Comparison of ENCODE assay signal across 7 cellular contexts in genomic region chr2:179629776-179630175, GRCh38.
DNase-seq lines count a peak whose midpoint lies in the region; ATAC-seq and TF ChIP-seq lines count a peak whose summit lies in the region.
"Not testable (repeated sequence)": the region's sequence is repeated elsewhere in the genome, so short reads cannot be mapped to it uniquely, and the experiment has no call there.

No MANE protein-coding gene starts in this region.

- H3K4me1 Mint-ChIP-seq in WTC11, nephron progenitor cell: not testable (repeated sequence)

- not testable (repeated sequence) for H3K27me3 Mint-ChIP-seq in WTC11 (ENCODE audit: low read depth); nephron progenitor cell (ENCODE audit: low read depth, poor library complexity)

- not testable (repeated sequence) for H3K4me3 ChIP-seq in left lung, upper lobe of right lung

- H3K4me3 Mint-ChIP-seq in WTC11, nephron progenitor cell: not testable (repeated sequence)

- not testable (repeated sequence) for ATAC-seq in WTC11, left lung, upper lobe of right lung

- H3K9me3 Mint-ChIP-seq in WTC11 = not testable (repeated sequence)
- peaks cover 21% of the 10 kb centered on the region for H3K9me3 Mint-ChIP-seq in nephron progenitor cell

- CTCF ChIA-PET in WTC11 (lab: Charles Lee) = not testable (repeated sequence)

- H3K36me3 ChIP-seq in left lung, upper lobe of right lung: not testable (repeated sequence)

- TF ChIP-seq CTCF in 22Rv1 (IDR thresholded peaks at IDR 0.05); WTC11 (IDR thresholded peaks at IDR 0.05); left lung (IDR thresholded peaks at IDR 0.05); nephron progenitor cell (IDR thresholded peaks at IDR 0.05); upper lobe of right lung (IDR thresholded peaks at IDR 0.05): not testable (repeated sequence)

- H3K9me3 ChIP-seq in left lung, upper lobe of right lung: not testable (repeated sequence)

- not testable (repeated sequence) for H3K27me3 ChIP-seq in left lung, upper lobe of right lung

- not testable (repeated sequence) for H3K4me1 ChIP-seq in left lung, upper lobe of right lung

- H3K27ac ChIP-seq in 22Rv1 = peak overlapping the region; percentile 2; the same call in 1 of the 2 replicates
- not testable (repeated sequence) for H3K27ac ChIP-seq in left lung, upper lobe of right lung

- POLR2A ChIA-PET in WTC11 (lab: Charles Lee) = not testable (repeated sequence)

- DNase-seq in NCI-H2171 treated with DMSO at 0.1 percent for 48 hours (lab: John Stamatoyannopoulos, UW) = peak; percentile 9
- peak; percentile 1 for DNase-seq in NCI-H69 (lab: John Stamatoyannopoulos, UW)
- DNase-seq in WTC11 (ENCODE audit: low spot score) = peak; percentile 17
- DNase-seq in left lung = peak; percentile 47 to 51
- DNase-seq in nephron progenitor cell = peak; percentile 5
- peak; percentile 55 for DNase-seq in upper lobe of right lung

- intact Hi-C loops in left lung (cut with DNase I); upper lobe of right lung (cut with DNase I): not testable (repeated sequence)

- H3K27ac Mint-ChIP-seq in WTC11, nephron progenitor cell: not testable (repeated sequence)

- H3K36me3 Mint-ChIP-seq in WTC11; nephron progenitor cell (ENCODE audit: low read depth): not testable (repeated sequence)

Comparison
In these comparisons a context has a peak if more than half of its experiments do, and no peak if none do; other contexts are left out.
1. DNase-seq: peak in every context shown above with its lines; median percentile 55 in upper lobe of right lung; 49 in left lung; 17 in WTC11; 9 in NCI-H2171 treated with DMSO at 0.1 percent for 48 hours; 5 in nephron progenitor cell; 1 in NCI-H69.